Comparison of ENCODE assay signal across 1 cellular context in genomic region chr10:86769991-86770390, GRCh38.
TF ChIP-seq lines count a peak whose summit lies in the region.

No MANE protein-coding gene starts in this region.

TF ChIP-seq in K562, 482 proteins besides CTCF, POLR2A, EP300 and RAD21:
- TF ChIP-seq FOXM1 (IDR thresholded peaks at IDR 0.05; ENCODE audit: low read depth) (no peak), FOXM1 (CRISPR knock-in tag; IDR thresholded peaks at IDR 0.05; ENCODE audit: low read depth) (no peak), MCM5 (IDR thresholded peaks at IDR 0.05; ENCODE audit: low read depth) (no peak), ASH1L (IDR thresholded peaks at IDR 0.05; ENCODE audit: borderline replicate concordance, low read depth, partially characterized antibody) (no peak)
- TF ChIP-seq, protein P1, sequence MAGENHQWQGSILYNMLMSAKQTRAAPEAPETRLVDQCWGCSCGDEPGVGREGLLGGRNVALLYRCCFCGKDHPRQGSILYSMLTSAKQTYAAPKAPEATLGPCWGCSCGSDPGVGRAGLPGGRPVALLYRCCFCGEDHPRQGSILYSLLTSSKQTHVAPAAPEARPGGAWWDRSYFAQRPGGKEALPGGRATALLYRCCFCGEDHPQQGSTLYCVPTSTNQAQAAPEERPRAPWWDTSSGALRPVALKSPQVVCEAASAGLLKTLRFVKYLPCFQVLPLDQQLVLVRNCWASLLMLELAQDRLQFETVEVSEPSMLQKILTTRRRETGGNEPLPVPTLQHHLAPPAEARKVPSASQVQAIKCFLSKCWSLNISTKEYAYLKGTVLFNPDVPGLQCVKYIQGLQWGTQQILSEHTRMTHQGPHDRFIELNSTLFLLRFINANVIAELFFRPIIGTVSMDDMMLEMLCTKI (IDR thresholded peaks at IDR 0.05; ENCODE audit: partially characterized antibody): no peak
